In the genomic region with DNA sequence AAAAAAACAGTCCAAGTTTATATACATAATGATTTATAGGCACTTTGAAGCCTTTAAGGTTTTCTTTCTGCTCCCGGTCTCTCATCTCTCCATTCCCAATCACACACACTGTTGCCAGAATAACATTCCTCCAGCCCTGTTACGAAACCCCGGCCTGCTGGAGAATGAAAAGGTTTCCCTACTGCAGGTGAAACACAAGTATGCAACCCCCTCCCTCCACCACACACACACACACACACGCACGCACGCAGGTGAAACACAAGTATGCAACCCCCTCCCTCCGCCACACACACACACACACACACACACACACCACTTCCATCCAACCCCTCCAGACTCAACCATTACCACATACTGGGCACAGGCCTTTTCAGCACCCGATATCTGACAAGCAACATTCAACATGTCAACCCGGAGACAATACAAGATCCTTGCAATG, we compare ENCODE assay signal across 16 cellular contexts.
DNase-seq lines count a peak whose midpoint lies in the region; ATAC-seq, FAIRE-seq and TF ChIP-seq lines count a peak whose summit lies in the region.
"Had no signal": no experiment of that assay in that cellular context is flagged by ENCODE, and none has a peak within 500 bp of the region (broad histone marks: within the 10 kb centered on the region; RNA-seq: fewer than 3 reads in every experiment).

No MANE protein-coding gene starts in this region.

- DNase-seq in AG10803 (ENCODE audit: low read depth): peak; percentile 18
- DNase-seq in WTC11 (ENCODE audit: low spot score): peak; percentile 51
- DNase-seq in heart right ventricle: no peak
- DNase-seq in mesothelial cell of epicardium (ENCODE audit: low spot score in 2 of 2, unreplicated experiment in 2 of 2): no peak
- DNase-seq in small intestine: no peak
- no peak for DNase-seq in stimulated activated CD4-positive, alpha-beta T cell treated with anti-CD3 and anti-CD28 coated beads, Interleukin-4, amount 100 ng/mL, for 1 hour
- no peak for DNase-seq in UCSD-AML1 (lab: John Stamatoyannopoulos, UW; ENCODE audit: unreplicated experiment)
- DNase-seq: activated CD4-positive, alpha-beta T cell treated with anti-CD3 and anti-CD28 coated beads for 4 hours; effector CD4-positive, alpha-beta T cell; foreskin melanocyte; occipital lobe; stimulated activated naive CD4-positive, alpha-beta T cell had no signal

- no peaks in the 10 kb centered on the region for H3K9me3 ChIP-seq in heart right ventricle
- H3K9me3 ChIP-seq in small intestine (ENCODE audit: control insufficient read depth, low read depth): no peaks in the 10 kb centered on the region
- H3K9me3 ChIP-seq: uterus had no signal

- intact Hi-C loops in heart right ventricle (cut with DNase I): loop anchor here in 6 of 10 donors (5.0 to 10.0 kb wide), 7 partner anchors 63 to 297 kb away; a partner anchor contains a TSS

- H3K4me3 Mint-ChIP-seq in WTC11: no peak overlapping the region
- no peak overlapping the region for H3K4me3 Mint-ChIP-seq in mesothelial cell of epicardium
- H3K4me3 Mint-ChIP-seq: activated naive CD4-positive, alpha-beta T cell treated with anti-CD3 and anti-CD28 coated beads, Interleukin-2, amount 50 U/mL, for 24 hours; T-helper 2 cell treated with Interferon-gamma antibody and Interleukin-4, amounts not matched to agents 5 μg/mL and 100 μg/mL, for 36 hours had no signal

- ATAC-seq in WTC11: no peak; the same call in 1 of the 2 replicates
- ATAC-seq in heart right ventricle: peak in 7 of 8 donors; percentile 40 to 69 (median 57)
- ATAC-seq in GM19023 (IDR thresholded peaks at IDR 0.05; ENCODE audit: unreplicated experiment): no peak

- 51 to 65% methylated on average over 9 of the region's 9 CpGs for WGBS in heart right ventricle, 2 donors
- 83 to 86% (median 86%) methylated on average over 9 of the region's 9 CpGs for WGBS in small intestine, 3 donors

- H3K27me3 ChIP-seq in heart right ventricle: no peaks in the 10 kb centered on the region
- H3K27me3 ChIP-seq in small intestine (ENCODE audit: control insufficient read depth in 2 of 2, insufficient read depth in 2 of 2, low read length in 2 of 2): no peaks in the 10 kb centered on the region
- H3K27me3 ChIP-seq: uterus had no signal

- POLR2A ChIA-PET in WTC11 (lab: Charles Lee): no interaction called here

- CTCF ChIA-PET in WTC11 (lab: Charles Lee): no interaction called here

- TF ChIP-seq CTCF in AG10803 (conservative IDR thresholded peaks at IDR 0.05; ENCODE audit: low read length): no peak
- no peak for TF ChIP-seq CTCF in WTC11 (IDR thresholded peaks at IDR 0.05)
- TF ChIP-seq CTCF in heart right ventricle (IDR thresholded peaks at IDR 0.05): no peak
- TF ChIP-seq CTCF in mesothelial cell of epicardium (IDR thresholded peaks at IDR 0.05; ENCODE audit: unreplicated experiment): no peak

- peaks cover 0 to 45% (median 33%) of the 10 kb centered on the region in 9 donors for H3K4me1 ChIP-seq in heart right ventricle
- H3K4me1 ChIP-seq in small intestine (ENCODE audit: control insufficient read depth in 2 of 2, insufficient read depth in 1 of 2, low read depth in 1 of 2, low read length in 1 of 2): peaks cover under 1 to 2% of the 10 kb centered on the region in 2 donors

- H3K4me1 Mint-ChIP-seq in WTC11 (peaks cover 45% of the 10 kb centered on the region), mesothelial cell of epicardium (peaks cover 55% of the 10 kb centered on the region)
- H3K4me1 Mint-ChIP-seq: activated naive CD4-positive, alpha-beta T cell treated with anti-CD3 and anti-CD28 coated beads, Interleukin-2, amount 50 U/mL, for 24 hours had no signal

- H3K4me3 ChIP-seq in AG10803 (ENCODE audit: low read length): no peak overlapping the region
- no peak overlapping the region for H3K4me3 ChIP-seq in heart right ventricle
- no peak overlapping the region for H3K4me3 ChIP-seq in small intestine (ENCODE audit: low read depth in 1 of 2, low read length in 2 of 2)
- H3K4me3 ChIP-seq: uterus had no signal

- H3K36me3 Mint-ChIP-seq in WTC11 (no peaks in the 10 kb centered on the region), mesothelial cell of epicardium (no peaks in the 10 kb centered on the region)
- H3K36me3 Mint-ChIP-seq: activated naive CD4-positive, alpha-beta T cell treated with anti-CD3 and anti-CD28 coated beads, Interleukin-2, amount 50 U/mL, for 24 hours had no signal

- H3K36me3 ChIP-seq in heart right ventricle (no peaks in the 10 kb centered on the region), small intestine (ENCODE audit: control insufficient read depth in 2 of 2, insufficient read depth in 2 of 2, low read length in 2 of 2) (no peaks in the 10 kb centered on the region)
- H3K36me3 ChIP-seq: uterus had no signal

- FAIRE-seq in small intestine (lab: Jason Lieb, UNC): no peak

- H3K27ac Mint-ChIP-seq in WTC11 (0 out of 2 replicates have a peak overlapping the region, but pooled peaks have one; percentile 46), mesothelial cell of epicardium (peak overlapping the region; percentile 78)
- H3K27ac Mint-ChIP-seq: activated naive CD4-positive, alpha-beta T cell treated with anti-CD3 and anti-CD28 coated beads, Interleukin-2, amount 50 U/mL, for 24 hours; T-helper 2 cell treated with Interferon-gamma antibody and Interleukin-4, amounts not matched to agents 5 μg/mL and 100 μg/mL, for 36 hours had no signal

- H3K27ac ChIP-seq in heart right ventricle (no peak overlapping the region), small intestine (ENCODE audit: low read depth in 1 of 2, low read length in 1 of 2) (no peak overlapping the region)
- H3K27ac ChIP-seq: uterus had no signal

- no peaks in the 10 kb centered on the region for H3K9me3 Mint-ChIP-seq in WTC11
- no peaks in the 10 kb centered on the region for H3K9me3 Mint-ChIP-seq in mesothelial cell of epicardium
- H3K9me3 Mint-ChIP-seq: activated naive CD4-positive, alpha-beta T cell treated with anti-CD3 and anti-CD28 coated beads, Interleukin-2, amount 50 U/mL, for 24 hours; T-helper 2 cell treated with Interferon-gamma antibody and Interleukin-4, amounts not matched to agents 5 μg/mL and 100 μg/mL, for 36 hours had no signal

- H3K27me3 Mint-ChIP-seq in WTC11 (ENCODE audit: low read depth): no peaks in the 10 kb centered on the region
- H3K27me3 Mint-ChIP-seq in mesothelial cell of epicardium (ENCODE audit: low read depth): no peaks in the 10 kb centered on the region
- H3K27me3 Mint-ChIP-seq: activated naive CD4-positive, alpha-beta T cell treated with anti-CD3 and anti-CD28 coated beads, Interleukin-2, amount 50 U/mL, for 24 hours had no signal

TF ChIP-seq in WTC11, 78 proteins besides CTCF, POLR2A, EP300 and RAD21:
- no peak for TF ChIP-seq FOXJ3 (CRISPR knock-in tag; IDR thresholded peaks at IDR 0.05; ENCODE audit: borderline replicate concordance)
- TF ChIP-seq CBFB (CRISPR knock-in tag; IDR thresholded peaks at IDR 0.05; ENCODE audit: low read depth): no peak
- TF ChIP-seq SP1 (CRISPR knock-in tag; conservative IDR thresholded peaks at IDR 0.05): no peak
- TF ChIP-seq IRF2 (CRISPR knock-in tag; IDR thresholded peaks at IDR 0.05; ENCODE audit: borderline replicate concordance, low read depth): no peak
- TF ChIP-seq GABPB1 (CRISPR knock-in tag; IDR thresholded peaks at IDR 0.05): no peak

Comparison
In these comparisons a context has a peak if more than half of its experiments do, and no peak if none do; other contexts are left out.
1. DNase-seq: peak in AG10803 (single experiment) and WTC11 (single experiment); none in heart right ventricle (0 of 2), mesothelial cell of epicardium (0 of 2), small intestine (single experiment), stimulated activated CD4-positive, alpha-beta T cell treated with anti-CD3 and anti-CD28 coated beads, Interleukin-4, amount 100 ng/mL, for 1 hour (single experiment) and UCSD-AML1 (single experiment).
2. ATAC-seq: peak in heart right ventricle (7 of 8); none in WTC11 (single experiment) and GM19023 (single experiment).